In the genomic region with DNA sequence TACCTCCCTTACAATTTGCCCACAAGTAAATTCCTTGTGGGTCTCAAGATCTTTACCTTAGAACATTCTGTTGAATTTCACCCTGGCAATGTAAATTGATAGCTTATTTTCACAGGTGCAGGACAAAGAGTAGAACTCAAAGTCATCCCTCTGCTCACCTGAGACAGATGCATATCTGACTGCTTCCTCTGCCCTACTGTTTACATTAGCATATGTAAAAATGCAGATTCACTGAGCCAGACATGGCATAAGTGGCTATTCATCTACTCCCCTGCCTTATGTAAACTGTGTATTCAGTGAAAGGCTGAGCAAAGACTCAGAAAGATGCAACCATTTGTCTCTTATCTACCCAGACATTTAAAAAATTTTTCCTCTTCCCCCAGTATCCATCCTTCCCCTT, we compare ENCODE assay signal across 20 cellular contexts.
"Had no signal": no experiment of that assay in that cellular context is flagged by ENCODE, and none has a peak within 500 bp of the region (broad histone marks: within the 10 kb centered on the region; RNA-seq: fewer than 3 reads in every experiment).

No MANE protein-coding gene starts in this region.

- H3K4me3 ChIP-seq: heart left ventricle, lung, neural progenitor cell, pancreas, tibial artery, upper lobe of left lung, vagina had no signal

- H3K36me3 ChIP-seq: heart left ventricle, neural progenitor cell, pancreas, tibial artery, upper lobe of left lung, vagina had no signal

- H3K9me3 ChIP-seq: heart left ventricle, pancreas, tibial artery, upper lobe of left lung, vagina had no signal

- DNase-seq: effector memory CD4-positive, alpha-beta T cell; heart left ventricle; hippocampal formation; left colon; left ventricle myocardium superior; mesenchymal stem cell; midbrain; nucleus accumbens; pancreas; right cardiac atrium; small intestine; stimulated activated CD4-positive, alpha-beta T cell treated with anti-CD3 and anti-CD28 coated beads, Interleukin-12 subunit alpha, Interleukin-12 subunit beta, amount 100 ng/mL, for 4 hours; stimulated activated naive CD8-positive, alpha-beta T cell treated with anti-CD3 and anti-CD28 coated beads, Interleukin-15, Interleukin-2, amounts not matched to agents 100 U/mL and 50 U/mL, for 24 hours; tibial artery; upper lobe of left lung had no signal

- ATAC-seq: esophagus mucosa; heart left ventricle; left colon; left ventricle myocardium superior; natural killer cell treated with Interleukin-12 subunit alpha and Interleukin-12 subunit beta and Interleukin-15 and Interleukin-18, amount 100 ng/mL, for 72 hours; pancreas; right cardiac atrium; stimulated activated naive CD8-positive, alpha-beta T cell treated with anti-CD3 and anti-CD28 coated beads, Interleukin-15, Interleukin-2, amounts not matched to agents 100 U/mL and 50 U/mL, for 24 hours had no signal

- H3K27ac ChIP-seq: heart left ventricle, neural progenitor cell, pancreas, tibial artery, upper lobe of left lung, vagina had no signal

- H3K4me1 ChIP-seq: heart left ventricle, neural progenitor cell, pancreas, tibial artery, upper lobe of left lung had no signal
